In genomic region chr12:103884316-103884715, GRCh38 we compare ENCODE assay signal across 8 cellular contexts. TPM values are rescaled to one million over a fixed set of nuclear protein-coding genes. Genes with fewer than 3 reads are reported as not detected.
A peak's percentile ranks its signal among the peaks of the same experiment; 100 is the strongest.
DNase-seq lines count a peak whose midpoint lies in the region; ATAC-seq and TF ChIP-seq lines count a peak whose summit lies in the region.

No MANE protein-coding gene starts in this region.

- H3K79me2 ChIP-seq in GM23338 (replicated peaks; ENCODE audit: insufficient read depth): no peaks in the 10 kb centered on the region

- H2AFZ ChIP-seq in GM23338: peak overlapping the region; percentile 70; the same call in 1 of the 2 replicates

- ATAC-seq in GM23338 (no peak), HG02884 (IDR thresholded peaks at IDR 0.05; ENCODE audit: unreplicated experiment) (no peak), GM21737 (IDR thresholded peaks at IDR 0.05; ENCODE audit: unreplicated experiment) (no peak), GM19452 (IDR thresholded peaks at IDR 0.05; ENCODE audit: unreplicated experiment) (no peak)

- H3K4me1 Mint-ChIP-seq in CD8-positive, alpha-beta memory T cell: peaks cover 4 to 8% (median 5%) of the 10 kb centered on the region in 3 donors
- peaks cover 2% of the 10 kb centered on the region; the same call in 2 of the 3 replicates for H3K4me1 Mint-ChIP-seq in GM23338

- CTCF ChIA-PET in CD8-positive, alpha-beta memory T cell (lab: Charles Lee): interaction anchor here (0.7 to 1.2 kb wide), 9 partner anchors 17 to 226 kb away, joined by 3 to 10 read pairs (median 3); no protein-coding TSS in a partner anchor
- CTCF ChIA-PET in RWPE1 (lab: Yijun Ruan, JAX): interaction anchor here (0.6 to 0.7 kb wide), 5 partner anchors 11 to 1299 kb away, joined by 3 to 4 read pairs (median 3); no protein-coding TSS in a partner anchor

- no peak overlapping the region for H3K4me3 Mint-ChIP-seq in CD8-positive, alpha-beta memory T cell
- no peak overlapping the region for H3K4me3 Mint-ChIP-seq in GM23338

- no peaks in the 10 kb centered on the region for H3F3A ChIP-seq in GM23338 (replicated peaks; ENCODE audit: low read depth)

- H3K27me3 ChIP-seq in CD8-positive, alpha-beta memory T cell (ENCODE audit: insufficient read depth, low read length, poor library complexity, severe bottlenecking): no peaks in the 10 kb centered on the region
- H3K27me3 ChIP-seq in GM23338 (ENCODE audit: insufficient read depth): no peaks in the 10 kb centered on the region

- H3K27ac ChIP-seq in CD8-positive, alpha-beta memory T cell (ENCODE audit: low read depth, low read length): no peak overlapping the region
- H3K27ac ChIP-seq in GM23338 (ENCODE audit: low read depth) (no peak overlapping the region), RWPE1 (no peak overlapping the region), coronary artery (no peak overlapping the region)

- H3K4me2 ChIP-seq in GM23338: no peak overlapping the region

- POLR2A ChIA-PET in CD8-positive, alpha-beta memory T cell (lab: Charles Lee): interaction anchor here (0.9 kb wide), 1 partner anchor 44 kb away, joined by 3 read pairs; no protein-coding TSS in a partner anchor
- POLR2A ChIA-PET in RWPE1 (lab: Yijun Ruan, JAX; ENCODE audit: low non-redundant PET): no interaction called here

- TF ChIP-seq CTCF in GM23338 (conservative IDR thresholded peaks at IDR 0.05; ENCODE audit: low read depth in 2 of 2): peak; percentile 58 to 67
- peak; percentile 26; the same call in 1 of the 2 replicates for TF ChIP-seq CTCF in RWPE1 (conservative IDR thresholded peaks at IDR 0.05; ENCODE audit: low read depth)
- peak; percentile 26 for TF ChIP-seq CTCF in coronary artery (IDR thresholded peaks at IDR 0.05)

- no peaks in the 10 kb centered on the region for H3K4me1 ChIP-seq in CD8-positive, alpha-beta memory T cell (ENCODE audit: insufficient read depth, low read length)
- H3K4me1 ChIP-seq in GM23338 (ENCODE audit: insufficient read depth): no peaks in the 10 kb centered on the region

- peak in 3 of 5 donors; percentile 28 to 66 (median 50) for DNase-seq in CD8-positive, alpha-beta memory T cell
- DNase-seq in GM23338 (ENCODE audit: low spot score): peak; percentile 55
- peak; percentile 32 for DNase-seq in RWPE1 (ENCODE audit: low spot score)
- DNase-seq in coronary artery (ENCODE audit: low spot score): no peak
- peak; percentile 47 for DNase-seq in non-pigmented ciliary epithelial cell (ENCODE audit: low read depth)

- H3K36me3 ChIP-seq in CD8-positive, alpha-beta memory T cell (ENCODE audit: insufficient read depth, low read length): no peaks in the 10 kb centered on the region
- no peaks in the 10 kb centered on the region for H3K36me3 ChIP-seq in GM23338 (ENCODE audit: insufficient read depth)

- H3K27ac Mint-ChIP-seq in CD8-positive, alpha-beta memory T cell: no peak overlapping the region
- no peak overlapping the region for H3K27ac Mint-ChIP-seq in GM23338

- H3K9me3 ChIP-seq in CD8-positive, alpha-beta memory T cell (ENCODE audit: low read length): no peaks in the 10 kb centered on the region

- no peaks in the 10 kb centered on the region for H3K9me3 Mint-ChIP-seq in CD8-positive, alpha-beta memory T cell
- H3K9me3 Mint-ChIP-seq in GM23338: 0 out of 3 replicates have a peak, but pooled peaks cover under 1% of the 10 kb centered on the region

- H3K9me2 ChIP-seq in GM23338 (ENCODE audit: insufficient read depth): 0 out of 2 replicates have a peak, but pooled peaks cover 2% of the 10 kb centered on the region

- no peaks in the 10 kb centered on the region for H3K36me3 Mint-ChIP-seq in CD8-positive, alpha-beta memory T cell
- H3K36me3 Mint-ChIP-seq in GM23338 (ENCODE audit: low read depth): no peaks in the 10 kb centered on the region

- no peaks in the 10 kb centered on the region for H4K20me1 ChIP-seq in GM23338 (replicated peaks; ENCODE audit: insufficient read depth)

- H3K27me3 Mint-ChIP-seq in CD8-positive, alpha-beta memory T cell: no peaks in the 10 kb centered on the region
- peaks cover 3% of the 10 kb centered on the region for H3K27me3 Mint-ChIP-seq in GM23338 (ENCODE audit: insufficient read depth, low read depth, poor library complexity)

- H3K4me3 ChIP-seq in CD8-positive, alpha-beta memory T cell (ENCODE audit: low read length): no peak overlapping the region
- H3K4me3 ChIP-seq in GM23338 (no peak overlapping the region), coronary artery (no peak overlapping the region)

TF ChIP-seq in GM23338, 12 proteins besides CTCF, POLR2A, EP300 and RAD21 (continues in another document):
- TF ChIP-seq REST (IDR thresholded peaks at IDR 0.05; ENCODE audit: unreplicated experiment) (no peak), ZNF331 (CRISPR knock-in tag; IDR thresholded peaks at IDR 0.05; ENCODE audit: low read depth) (no peak), EZH2phosphoT487 (IDR thresholded peaks at IDR 0.05; ENCODE audit: unreplicated experiment) (no peak), ETS1 (IDR thresholded peaks at IDR 0.05) (no peak), STAT1 (IDR thresholded peaks at IDR 0.05; ENCODE audit: unreplicated experiment) (no peak), EZH2 (IDR thresholded peaks at IDR 0.05; ENCODE audit: low read depth, unreplicated experiment) (no peak), CREB1 (CRISPR knock-in tag; IDR thresholded peaks at IDR 0.05; ENCODE audit: low read depth) (no peak), NANOG (IDR thresholded peaks at IDR 0.05; ENCODE audit: borderline replicate concordance) (no peak), JUNB (IDR thresholded peaks at IDR 0.05; ENCODE audit: unreplicated experiment) (no peak), ZNF114 (CRISPR knock-in tag; IDR thresholded peaks at IDR 0.05) (no peak), POLR2AphosphoS5 (IDR thresholded peaks at IDR 0.05; ENCODE audit: low read depth) (no peak)

RNA-seq across cellular contexts. Expression of gene NT5DC3, which starts 43.3 kb away (rescaled TPM):
- 10 to 100 TPM in 1 of 2 experiments, 1 to 10 TPM in 1; 9.9 to 10.0 TPM for total RNA-seq in CD8-positive, alpha-beta memory T cell
- 0.93 TPM for polyA plus RNA-seq in CD8-positive, alpha-beta memory T cell
- total RNA-seq in GM23338 (2014; rRNA removed; shearing (Covaris generic)): 10.2 and 12.5 TPM in 2 replicates
- polyA plus RNA-seq in GM23338 (2016; fragmentation: Nextera tagmentation; extraction: Ambion mirVana): 2.2 and 2.5 TPM in 2 replicates

RNA-seq across cellular contexts. Expression of gene HSP90B1, which starts 45.9 kb away (rescaled TPM):
- 100 to 1,000 TPM; 461 to 488 TPM for total RNA-seq in CD8-positive, alpha-beta memory T cell
- polyA plus RNA-seq in CD8-positive, alpha-beta memory T cell: 348 TPM
- total RNA-seq in GM23338 (2014; rRNA removed; shearing (Covaris generic)): 578 and 605 TPM in 2 replicates
- 1,253 and 1,312 TPM in 2 replicates for polyA plus RNA-seq in GM23338 (2016; fragmentation: Nextera tagmentation; extraction: Ambion mirVana)
